In the genomic region with DNA sequence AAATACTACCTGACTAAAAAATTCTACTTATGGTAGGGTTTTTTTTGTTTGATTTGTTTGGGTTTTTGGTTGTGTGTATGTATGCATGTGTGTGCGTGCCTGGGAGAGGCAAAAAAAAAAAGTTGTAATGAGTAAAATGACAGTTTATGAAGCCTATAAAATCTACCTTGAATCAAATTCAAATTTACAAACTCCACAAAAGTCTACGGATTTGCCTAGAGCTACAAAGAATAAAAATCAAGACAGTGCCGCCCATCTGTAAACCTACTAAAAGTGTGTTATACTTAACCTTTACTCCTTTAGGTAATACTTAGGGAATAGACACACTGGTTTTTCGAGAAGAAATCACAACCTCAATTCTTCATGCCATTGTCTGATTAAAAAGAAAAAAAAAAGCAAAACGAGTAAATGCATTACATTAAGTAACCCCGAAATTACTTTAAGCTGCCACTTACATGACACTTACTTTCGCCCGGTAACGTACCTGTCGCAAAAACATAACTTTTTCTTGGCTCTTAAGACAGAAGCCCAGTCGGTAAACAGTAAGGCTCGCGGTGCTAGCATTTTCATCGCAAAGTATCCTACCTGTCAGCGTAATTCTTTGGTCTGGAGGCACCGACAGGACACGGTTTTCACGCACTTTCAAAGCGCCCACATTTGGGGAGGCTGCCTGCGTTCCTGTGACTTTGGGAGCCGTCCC, we compare ENCODE assay signal across 7 cellular contexts. TPM values are rescaled to one million over a fixed set of nuclear protein-coding genes. Genes with fewer than 3 reads are reported as not detected.
A peak's percentile ranks its signal among the peaks of the same experiment; 100 is the strongest.
DNase-seq lines count a peak whose midpoint lies in the region; ATAC-seq and TF ChIP-seq lines count a peak whose summit lies in the region.

No MANE protein-coding gene starts in this region.

- peaks cover 11% of the 10 kb centered on the region for H3K4me1 ChIP-seq in SJCRH30
- H3K4me1 ChIP-seq in skeletal muscle satellite cell (ENCODE audit: control insufficient read depth, insufficient read depth, low read length), result peaks cover 36% of the 10 kb centered on the region

- no peak for DNase-seq in SJCRH30
- DNase-seq in foreskin fibroblast, result no peak
- DNase-seq in NCI-H2171 (lab: John Stamatoyannopoulos, UW), result no peak
- no peak for DNase-seq in NCI-H2029 treated with DMSO at 0.1 percent for 48 hours (lab: John Stamatoyannopoulos, UW)
- no peak for DNase-seq in EL

- peak overlapping the region; percentile 95 for H3K4me3 ChIP-seq in SJCRH30
- H3K4me3 ChIP-seq in foreskin fibroblast (ENCODE audit: low read depth in 1 of 2, low read length in 2 of 2), result peak overlapping the region; percentile 77 to 93
- H3K4me3 ChIP-seq in skeletal muscle satellite cell (ENCODE audit: low read length), result peak overlapping the region; percentile 93

- H3K36me3 ChIP-seq in SJCRH30 (no peaks in the 10 kb centered on the region; the same call in 1 of the 2 replicates), skeletal muscle satellite cell (ENCODE audit: insufficient read depth, low read length) (no peaks in the 10 kb centered on the region)

- no peak for TF ChIP-seq CTCF in foreskin fibroblast (IDR thresholded peaks at IDR 0.05; ENCODE audit: low read depth, low read length)

- peak overlapping the region; percentile 97 for H3K4me2 ChIP-seq in skeletal muscle satellite cell (ENCODE audit: low read length)

- no peaks in the 10 kb centered on the region for H3K27me3 ChIP-seq in SJCRH30
- no peaks in the 10 kb centered on the region for H3K27me3 ChIP-seq in skeletal muscle satellite cell (ENCODE audit: control insufficient read depth, insufficient read depth, low read length)

- peak overlapping the region; percentile 92 for H3K9ac ChIP-seq in skeletal muscle satellite cell (ENCODE audit: low read depth, low read length)

- H3K27ac ChIP-seq in SJCRH30, result no peak overlapping the region

- peak; percentile 2 for ATAC-seq in GM21447 (IDR thresholded peaks at IDR 0.05; ENCODE audit: unreplicated experiment)

- H3K9me3 ChIP-seq in SJCRH30 (replicated peaks) (no peaks in the 10 kb centered on the region), skeletal muscle satellite cell (replicated peaks; ENCODE audit: low read length) (no peaks in the 10 kb centered on the region)

RNA-seq across cellular contexts. Expression of a gene that starts 1.0 kb away (rescaled TPM):
- total RNA-seq in SJCRH30 (2014; rRNA removed; shearing (Covaris generic)), result 5.2 and 6.7 TPM in 2 replicates
- 2.2 and 3.0 TPM in 2 replicates for total RNA-seq in skeletal muscle satellite cell (2012; rRNA removed)

RNA-seq across cellular contexts. Expression of a gene that starts 59.6 kb away (rescaled TPM):
- 21.7 and 25.8 TPM in 2 replicates for total RNA-seq in SJCRH30 (2014; rRNA removed; shearing (Covaris generic))
- 8.9 and 12.9 TPM in 2 replicates for total RNA-seq in skeletal muscle satellite cell (2012; rRNA removed)
